8 cellular contexts compared by ENCODE assay signal in the genomic region with DNA sequence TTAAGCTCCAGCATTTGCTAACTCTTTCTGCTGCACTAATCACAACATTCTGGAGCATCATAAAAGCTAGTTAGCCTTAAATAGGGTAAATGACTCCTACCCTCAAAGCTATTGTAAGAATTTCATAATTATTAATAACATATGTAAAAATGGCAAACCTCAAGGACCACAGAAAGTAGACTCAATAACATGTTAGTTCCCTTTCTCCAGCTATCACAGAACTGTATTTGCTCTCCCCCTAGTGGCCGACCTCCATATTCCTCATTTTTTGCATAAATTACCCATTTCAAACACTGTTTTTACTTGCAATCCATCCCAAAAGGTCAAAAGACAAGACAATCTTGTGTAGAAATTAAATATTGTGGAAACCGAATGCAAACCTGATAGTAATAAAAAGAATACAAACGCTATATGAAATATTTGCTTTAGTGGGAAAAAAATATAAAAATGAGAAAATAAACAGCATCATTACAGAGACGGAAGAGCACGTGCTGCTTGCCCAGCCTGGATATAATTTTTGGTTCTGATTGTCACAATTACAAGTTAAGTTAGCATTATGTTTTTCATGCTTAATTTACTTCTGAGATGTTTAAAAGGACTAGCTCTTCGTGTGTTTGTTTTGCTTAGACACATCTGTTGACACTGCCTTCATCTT.
A peak's percentile ranks its signal among the peaks of the same experiment; 100 is the strongest.
DNase-seq lines count a peak whose midpoint lies in the region; ATAC-seq and TF ChIP-seq lines count a peak whose summit lies in the region.

No MANE protein-coding gene starts in this region.

- no peaks in the 10 kb centered on the region for H3K4me1 ChIP-seq in RWPE2 (ENCODE audit: insufficient read depth, poor library complexity, severe bottlenecking)

- no peak for ATAC-seq in RWPE2 (ENCODE audit: low read depth)

- H3K27me3 ChIP-seq in RWPE2 (ENCODE audit: insufficient read depth, poor library complexity, severe bottlenecking) = no peaks in the 10 kb centered on the region

- H3K9me3 ChIP-seq in RWPE2 (ENCODE audit: severe bottlenecking) = no peaks in the 10 kb centered on the region

- no peak overlapping the region for H3K27ac ChIP-seq in RWPE2 (ENCODE audit: poor library complexity, severe bottlenecking)

- no peaks in the 10 kb centered on the region for H3K36me3 ChIP-seq in RWPE2 (ENCODE audit: low read depth)

- no peak overlapping the region for H3K4me3 ChIP-seq in RWPE2 (ENCODE audit: severe bottlenecking)

- TF ChIP-seq CTCF in LNCAP (IDR thresholded peaks at IDR 0.05) (peak; percentile 81), RWPE2 (IDR thresholded peaks at IDR 0.05; ENCODE audit: poor library complexity, severe bottlenecking) (peak; percentile 72)

- DNase-seq in stimulated activated CD4-positive, alpha-beta T cell treated with anti-CD3 and anti-CD28 coated beads, Interleukin-4, amount 100 ng/mL, for 48 hours (ENCODE audit: low read depth in 2 of 2) = peak; percentile 3
- no peak for DNase-seq in stimulated activated CD4-positive, alpha-beta T cell treated with anti-CD3 and anti-CD28 coated beads, Interleukin-4, amount 100 ng/mL, for 24 hours
- DNase-seq in HCEC 1CT (peak; percentile 50), RWPE2 (ENCODE audit: low spot score) (no peak), fibroblast of gingiva (ENCODE audit: low read depth) (peak; percentile 58), putamen (ENCODE audit: low spot score) (peak; percentile 47), occipital lobe (lab: John Stamatoyannopoulos, UW) (no peak)

Comparison
In these comparisons a context has a peak if more than half of its experiments do, and no peak if none do; other contexts are left out.
1. DNase-seq: peak in stimulated activated CD4-positive, alpha-beta T cell treated with anti-CD3 and anti-CD28 coated beads, Interleukin-4, amount 100 ng/mL, for 48 hours (2 of 2), HCEC 1CT (single experiment), fibroblast of gingiva (single experiment) and putamen (single experiment); none in stimulated activated CD4-positive, alpha-beta T cell treated with anti-CD3 and anti-CD28 coated beads, Interleukin-4, amount 100 ng/mL, for 24 hours (single experiment), RWPE2 (single experiment) and occipital lobe (single experiment).